8 cellular contexts compared by ENCODE assay signal in genomic region chr2:27715318-27716165, GRCh38. TPM values are rescaled to one million over a fixed set of nuclear protein-coding genes. Genes with fewer than 3 reads are reported as not detected.
DNase-seq lines count a peak whose midpoint lies in the region; ATAC-seq and TF ChIP-seq lines count a peak whose summit lies in the region.

No MANE protein-coding gene starts in this region.

- peaks cover 12% of the 10 kb centered on the region for H3K27me3 Mint-ChIP-seq in central memory CD8-positive, alpha-beta T cell

- no peak for TF ChIP-seq CTCF in GM12865 (IDR thresholded peaks at IDR 0.05; ENCODE audit: insufficient read depth, low read depth, low read length, missing control alignments)
- TF ChIP-seq CTCF in RWPE2 (IDR thresholded peaks at IDR 0.05; ENCODE audit: poor library complexity, severe bottlenecking) = no peak
- TF ChIP-seq CTCF in kidney epithelial cell (IDR thresholded peaks at IDR 0.05; ENCODE audit: insufficient read depth, low read length, poor library complexity, severe bottlenecking) = no peak

- H3K36me3 ChIP-seq in RWPE2 (ENCODE audit: low read depth) (no peaks in the 10 kb centered on the region), kidney epithelial cell (ENCODE audit: control insufficient read depth, insufficient read depth, low read length) (no peaks in the 10 kb centered on the region)

- H3K27me3 ChIP-seq in RWPE2 (ENCODE audit: insufficient read depth, poor library complexity, severe bottlenecking) (no peaks in the 10 kb centered on the region), kidney epithelial cell (ENCODE audit: control insufficient read depth, insufficient read depth, low read length) (no peaks in the 10 kb centered on the region)

- no peak overlapping the region for H3K27ac Mint-ChIP-seq in central memory CD8-positive, alpha-beta T cell (ENCODE audit: low read depth)

- H3K4me1 ChIP-seq in RWPE2 (ENCODE audit: insufficient read depth, poor library complexity, severe bottlenecking) = peaks cover 27% of the 10 kb centered on the region

- no peaks in the 10 kb centered on the region for H3K9me3 Mint-ChIP-seq in central memory CD8-positive, alpha-beta T cell

- no peaks in the 10 kb centered on the region for H3K36me3 Mint-ChIP-seq in central memory CD8-positive, alpha-beta T cell (ENCODE audit: insufficient read depth)

- peak overlapping the region; percentile 81 for H3K4me3 Mint-ChIP-seq in central memory CD8-positive, alpha-beta T cell

- peak; percentile 32; the same call in 2 of the 3 replicates for ATAC-seq in RWPE2 (ENCODE audit: low read depth)
- ATAC-seq in central memory CD8-positive, alpha-beta T cell (replicated peaks; ENCODE audit: extremely low read depth, poor library complexity, severe bottlenecking) = peak; percentile 83
- ATAC-seq in HG02973 (IDR thresholded peaks at IDR 0.05; ENCODE audit: unreplicated experiment) = no peak

- peak overlapping the region; percentile 32 for H3K27ac ChIP-seq in RWPE2 (ENCODE audit: poor library complexity, severe bottlenecking)

- peaks cover 23% of the 10 kb centered on the region for H3K4me1 Mint-ChIP-seq in central memory CD8-positive, alpha-beta T cell

- H3K4me3 ChIP-seq in GM12865 (ENCODE audit: low read depth, low read length) (no peak overlapping the region), RWPE2 (ENCODE audit: severe bottlenecking) (peak overlapping the region; percentile 19), kidney epithelial cell (ENCODE audit: low read depth, low read length) (peak overlapping the region; percentile 46)

- no peaks in the 10 kb centered on the region for H3K9me3 ChIP-seq in RWPE2 (ENCODE audit: severe bottlenecking)

- DNase-seq in GM12865 (ENCODE audit: low read depth) (peak; percentile 22), RWPE2 (ENCODE audit: low spot score) (no peak), kidney epithelial cell (ENCODE audit: low read depth) (no peak), RKO (ENCODE audit: low spot score) (no peak), SKM-1 treated with dmso at 0.1 percent for 144 hours (lab: John Stamatoyannopoulos, UW; ENCODE audit: unreplicated experiment) (no peak)
- no peak for DNase-seq in central memory CD8-positive, alpha-beta T cell (ENCODE audit: low spot score in 2 of 2)
- peak; percentile 32 to 57 for DNase-seq in stimulated activated CD4-positive, alpha-beta T cell treated with anti-CD3 and anti-CD28 coated beads, Interleukin-2, amount 100 ng/mL, for 24 hours

RNA-seq across cellular contexts. Expression of gene SLC4A1AP, which starts 51.9 kb away (rescaled TPM):
- total RNA-seq in kidney epithelial cell = 25.0 and 26.4 TPM in 2 replicates

RNA-seq across cellular contexts. Expression of gene SUPT7L, which starts 52.1 kb away (rescaled TPM):
- 25.6 and 36.3 TPM in 2 replicates for total RNA-seq in kidney epithelial cell

RNA-seq across cellular contexts. Expression of gene MRPL33, which starts 56.0 kb away (rescaled TPM):
- 121 and 139 TPM in 2 replicates for total RNA-seq in kidney epithelial cell

Comparison
In these comparisons a context has a peak if more than half of its experiments do, and no peak if none do; other contexts are left out.
1. DNase-seq: peak in GM12865 (single experiment) and stimulated activated CD4-positive, alpha-beta T cell treated with anti-CD3 and anti-CD28 coated beads, Interleukin-2, amount 100 ng/mL, for 24 hours (2 of 2); none in RWPE2 (single experiment), central memory CD8-positive, alpha-beta T cell (0 of 2), kidney epithelial cell (single experiment), RKO (single experiment) and SKM-1 treated with dmso at 0.1 percent for 144 hours (single experiment).